ENCODE assay signal across 19 cellular contexts in genomic region chr1:11977625-11978024, GRCh38. TPM values are rescaled to one million over a fixed set of nuclear protein-coding genes. Genes with fewer than 3 reads are reported as not detected.
DNase-seq lines count a peak whose midpoint lies in the region; ATAC-seq and TF ChIP-seq lines count a peak whose summit lies in the region.
"Had no signal": no experiment of that assay in that cellular context is flagged by ENCODE, and none has a peak within 500 bp of the region (broad histone marks: within the 10 kb centered on the region; RNA-seq: fewer than 3 reads in every experiment).

No MANE protein-coding gene starts in this region.

- H3K9ac ChIP-seq in SK-N-SH, result no peak overlapping the region

- H3K9me3 ChIP-seq in CD4-positive, CD25-positive, alpha-beta regulatory T cell (ENCODE audit: control insufficient read depth in 2 of 2, low read length in 2 of 2), result no peaks in the 10 kb centered on the region
- H3K9me3 ChIP-seq in SK-N-SH, result no peaks in the 10 kb centered on the region
- H3K9me3 ChIP-seq: upper lobe of left lung had no signal

- peaks cover 7% of the 10 kb centered on the region for H3K36me3 ChIP-seq in CD4-positive, CD25-positive, alpha-beta regulatory T cell (ENCODE audit: control insufficient read depth, insufficient read depth, low read length)
- H3K36me3 ChIP-seq in SK-N-SH (replicated peaks in 1 of 2; ENCODE audit: control insufficient read depth in 1 of 2, insufficient read depth in 2 of 2, low read length in 1 of 2), result peaks cover 13 to 17% of the 10 kb centered on the region in 2 experiments

- H3K4me3 Mint-ChIP-seq in CD4-positive, CD25-positive, alpha-beta regulatory T cell, result peak overlapping the region; percentile 26 to 65 (median 54)
- H3K4me3 Mint-ChIP-seq: activated CD4-positive, alpha-beta T cell treated with anti-CD3 and anti-CD28 coated beads for 36 hours; activated CD8-positive, alpha-beta memory T cell treated with anti-CD3 and anti-CD28 coated beads, Interleukin-2, amount 10 ng/mL, durations not matched to agents 7 days and 5 days; stimulated activated naive CD8-positive, alpha-beta T cell treated with anti-CD3 and anti-CD28 coated beads, Interleukin-15, Interleukin-2, amounts not matched to agents 100 ng/mL and 50 ng/mL, for 24 hours had no signal

- CTCF ChIA-PET in AG04449 (lab: Yijun Ruan, JAX), result interaction anchor here (1.3 kb wide), 1 partner anchor 23 kb away, joined by 3 read pairs; no protein-coding TSS in a partner anchor
- CTCF ChIA-PET in SK-N-SH (lab: Yijun Ruan, JAX), result interaction anchor here (1.6 kb wide), 1 partner anchor 10 kb away, joined by 3 read pairs; no protein-coding TSS in a partner anchor

- ATAC-seq in CD4-positive, CD25-positive, alpha-beta regulatory T cell (ENCODE audit: low read depth in 2 of 2), result no peak
- ATAC-seq in GM18502 (IDR thresholded peaks at IDR 0.05; ENCODE audit: poor library complexity, unreplicated experiment) (no peak), GM19463 (IDR thresholded peaks at IDR 0.05; ENCODE audit: unreplicated experiment) (no peak)
- ATAC-seq: activated CD4-positive, alpha-beta T cell treated with anti-CD3 and anti-CD28 coated beads for 36 hours; activated CD8-positive, alpha-beta memory T cell treated with anti-CD3 and anti-CD28 coated beads, Interleukin-2, amount 10 ng/mL, durations not matched to agents 7 days and 5 days; left colon had no signal

- H3K9me2 ChIP-seq in SK-N-SH, result no peaks in the 10 kb centered on the region

- TF ChIP-seq RAD21 in SK-N-SH (IDR thresholded peaks at IDR 0.05; ENCODE audit: low read length), result peak; percentile 26; the same call in 1 of the 2 replicates

- H3K9me3 Mint-ChIP-seq in CD4-positive, CD25-positive, alpha-beta regulatory T cell, result peaks cover 0 to 2% (median 0%) of the 10 kb centered on the region in 7 donors
- H3K9me3 Mint-ChIP-seq: stimulated activated naive CD8-positive, alpha-beta T cell treated with anti-CD3 and anti-CD28 coated beads, Interleukin-15, Interleukin-2, amounts not matched to agents 100 ng/mL and 50 ng/mL, for 24 hours had no signal

- TF ChIP-seq EP300 in SK-N-SH (IDR thresholded peaks at IDR 0.05; ENCODE audit: borderline replicate concordance in 1 of 2, low read depth in 1 of 2, low read length in 1 of 2), result peak in 1 of 2 experiments; percentile 51; a peak in 3 of 4 replicates

- WGBS in SK-N-SH (ENCODE audit: low lambda C conversion rate), result 11% methylated on average over 3 of the region's 3 CpGs

- H3K4me1 Mint-ChIP-seq in CD4-positive, CD25-positive, alpha-beta regulatory T cell, result peaks cover 13 to 35% (median 20%) of the 10 kb centered on the region in 4 donors

- POLR2A ChIA-PET in AG04449 (lab: Yijun Ruan, JAX), result interaction anchor here (0.6 to 0.7 kb wide), 2 partner anchors 19 to 68 kb away, joined by 3 read pairs; no protein-coding TSS in a partner anchor
- POLR2A ChIA-PET in SK-N-SH (lab: Yijun Ruan, JAX), result interaction anchor here (1.3 kb wide), 1 partner anchor 69 kb away, joined by 4 read pairs; no protein-coding TSS in a partner anchor

- H3K27ac ChIP-seq in CD4-positive, CD25-positive, alpha-beta regulatory T cell (ENCODE audit: insufficient read depth, low read length, poor library complexity, severe bottlenecking), result no peak overlapping the region
- H3K27ac ChIP-seq in SK-N-SH (ENCODE audit: low read depth in 2 of 2, low read length in 1 of 2), result peak overlapping the region; percentile 40 to 79
- H3K27ac ChIP-seq: PC-9, upper lobe of left lung had no signal

- no peak for TF ChIP-seq CTCF in AG04449 (IDR thresholded peaks at IDR 0.05; ENCODE audit: insufficient read depth, low read length, missing control alignments)
- TF ChIP-seq CTCF in SK-N-SH (IDR thresholded peaks at IDR 0.05), result no peak

- H3K27me3 ChIP-seq in CD4-positive, CD25-positive, alpha-beta regulatory T cell (ENCODE audit: control insufficient read depth, insufficient read depth, low read length), result no peaks in the 10 kb centered on the region
- no peaks in the 10 kb centered on the region for H3K27me3 ChIP-seq in SK-N-SH (ENCODE audit: insufficient read depth)
- H3K27me3 ChIP-seq: upper lobe of left lung had no signal

- H3K27ac Mint-ChIP-seq in CD4-positive, CD25-positive, alpha-beta regulatory T cell, result peak overlapping the region in 1 of 3 donors; percentile 76
- H3K27ac Mint-ChIP-seq: activated CD4-positive, alpha-beta T cell treated with anti-CD3 and anti-CD28 coated beads for 36 hours; activated CD8-positive, alpha-beta memory T cell treated with anti-CD3 and anti-CD28 coated beads, Interleukin-2, amount 10 ng/mL, durations not matched to agents 7 days and 5 days; stimulated activated naive CD8-positive, alpha-beta T cell treated with anti-CD3 and anti-CD28 coated beads, Interleukin-15, Interleukin-2, amounts not matched to agents 100 ng/mL and 50 ng/mL, for 24 hours had no signal

- H3K36me3 Mint-ChIP-seq in CD4-positive, CD25-positive, alpha-beta regulatory T cell, result no peaks in the 10 kb centered on the region

- no peaks in the 10 kb centered on the region for H4K20me1 ChIP-seq in SK-N-SH (ENCODE audit: insufficient read depth)

- DNase-seq in AG04449 (ENCODE audit: low read depth, low spot score) (peak; percentile 28), SK-N-SH (peak; percentile 78), fibroblast of peridontal ligament (ENCODE audit: extremely low read depth) (peak; percentile 82), activated gamma-delta T cell treated with Interleukin-2 at 50 U/mL for 16 hours (no peak), HUDEP-2 (lab: John Stamatoyannopoulos, UW; ENCODE audit: unreplicated experiment in 76 of 76) (no peak)
- DNase-seq in CD4-positive, CD25-positive, alpha-beta regulatory T cell, result no peak
- DNase-seq: activated CD4-positive, alpha-beta T cell treated with anti-CD3 and anti-CD28 coated beads for 36 hours; activated CD8-positive, alpha-beta memory T cell treated with anti-CD3 and anti-CD28 coated beads, Interleukin-2, amount 10 ng/mL, durations not matched to agents 7 days and 5 days; anterior cingulate cortex; DMS 273 treated with DMSO at 0.1 percent for 48 hours; left colon; midbrain; NCI-H1436 treated with DMSO at 0.1 percent for 48 hours; NCI-H2171; PC-9; upper lobe of left lung had no signal

- H3K4me1 ChIP-seq in CD4-positive, CD25-positive, alpha-beta regulatory T cell (ENCODE audit: control insufficient read depth, insufficient read depth, low read length, poor library complexity, severe bottlenecking), result peaks cover 26% of the 10 kb centered on the region
- peaks cover 27 to 34% of the 10 kb centered on the region in 2 experiments; a peak in 2 of 4 replicates for H3K4me1 ChIP-seq in SK-N-SH (ENCODE audit: control insufficient read depth in 1 of 2, insufficient read depth in 2 of 2, low read depth in 1 of 2, low read length in 1 of 2)

- H2AFZ ChIP-seq in SK-N-SH (ENCODE audit: low read depth), result no peak overlapping the region
- H2AFZ ChIP-seq: PC-9 had no signal

- H3K4me3 ChIP-seq in AG04449 (ENCODE audit: low read depth, low read length) (no peak overlapping the region), SK-N-SH (ENCODE audit: low read depth in 2 of 2, low read length in 1 of 2) (no peak overlapping the region)
- H3K4me3 ChIP-seq in CD4-positive, CD25-positive, alpha-beta regulatory T cell (ENCODE audit: low read depth, low read length), result no peak overlapping the region
- H3K4me3 ChIP-seq: PC-9, upper lobe of left lung had no signal

- H3K4me2 ChIP-seq in SK-N-SH, result peak overlapping the region; percentile 61; the same call in 1 of the 2 replicates
- H3K4me2 ChIP-seq: PC-9 had no signal

- peaks cover 26% of the 10 kb centered on the region for H3F3A ChIP-seq in SK-N-SH (replicated peaks; ENCODE audit: insufficient read depth)

- no peaks in the 10 kb centered on the region for H3K27me3 Mint-ChIP-seq in CD4-positive, CD25-positive, alpha-beta regulatory T cell
- H3K27me3 Mint-ChIP-seq: activated CD4-positive, alpha-beta T cell treated with anti-CD3 and anti-CD28 coated beads for 36 hours; activated CD8-positive, alpha-beta memory T cell treated with anti-CD3 and anti-CD28 coated beads, Interleukin-2, amount 10 ng/mL, durations not matched to agents 7 days and 5 days; stimulated activated naive CD8-positive, alpha-beta T cell treated with anti-CD3 and anti-CD28 coated beads, Interleukin-15, Interleukin-2, amounts not matched to agents 100 ng/mL and 50 ng/mL, for 24 hours had no signal

- H3K79me2 ChIP-seq in SK-N-SH (ENCODE audit: insufficient read depth), result peaks cover 24% of the 10 kb centered on the region

TF ChIP-seq in SK-N-SH, 30 proteins besides CTCF, POLR2A, EP300 and RAD21 (continues in another document):
- TF ChIP-seq YY1 (IDR thresholded peaks at IDR 0.05; ENCODE audit: low read depth) (no peak), FOSL2 (IDR thresholded peaks at IDR 0.05; ENCODE audit: borderline replicate concordance, low read depth) (peak; percentile 20; the same call in 1 of the 2 replicates), SMC3 (IDR thresholded peaks at IDR 0.05; ENCODE audit: low read depth, low read length) (no peak)

RNA-seq across cellular contexts. Expression of gene MFN2, which starts 2.6 kb away (rescaled TPM):
- 39.1 TPM for total RNA-seq in CD4-positive, CD25-positive, alpha-beta regulatory T cell
- polyA plus RNA-seq in CD4-positive, CD25-positive, alpha-beta regulatory T cell, result 10 to 100 TPM; 30.0 to 38.1 (median 35.4) TPM
- polyA plus RNA-seq in SK-N-SH (2012; rRNA removed), result 43.2 and 46.1 TPM in 2 replicates
- 31.0 and 37.2 TPM in 2 replicates for polyA plus RNA-seq in SK-N-SH (2012; cell fraction: cytosol; rRNA removed)
- 56.3 and 62.9 TPM in 2 replicates for polyA plus RNA-seq in SK-N-SH (2012; cell fraction: nucleus; rRNA removed)

RNA-seq across cellular contexts. Expression of gene MIIP, which starts 41.7 kb away (rescaled TPM):
- total RNA-seq in CD4-positive, CD25-positive, alpha-beta regulatory T cell, result 49.1 TPM
- polyA plus RNA-seq in CD4-positive, CD25-positive, alpha-beta regulatory T cell, result 10 to 100 TPM; 31.9 to 45.1 (median 38.4) TPM
- polyA plus RNA-seq in SK-N-SH (2012; rRNA removed), result 24.0 and 25.6 TPM in 2 replicates
- 6.1 and 11.1 TPM in 2 replicates for polyA plus RNA-seq in SK-N-SH (2012; cell fraction: cytosol; rRNA removed)
- 128 and 148 TPM in 2 replicates for polyA plus RNA-seq in SK-N-SH (2012; cell fraction: nucleus; rRNA removed)

RNA-seq across cellular contexts. Expression of gene PLOD1, which starts 43.1 kb away (rescaled TPM):
- 2.9 TPM for total RNA-seq in CD4-positive, CD25-positive, alpha-beta regulatory T cell
- polyA plus RNA-seq in CD4-positive, CD25-positive, alpha-beta regulatory T cell, result 1 to 10 TPM; 2.2 to 6.6 (median 4.7) TPM
- polyA plus RNA-seq in SK-N-SH (2012; rRNA removed), result 204 and 257 TPM in 2 replicates
- 102 and 163 TPM in 2 replicates for polyA plus RNA-seq in SK-N-SH (2012; cell fraction: cytosol; rRNA removed)
- 216 and 265 TPM in 2 replicates for polyA plus RNA-seq in SK-N-SH (2012; cell fraction: nucleus; rRNA removed)

RNA-seq across cellular contexts. Expression of gene KIAA2013, which starts 51.4 kb away (rescaled TPM):
- total RNA-seq in CD4-positive, CD25-positive, alpha-beta regulatory T cell, result 24.1 TPM
- polyA plus RNA-seq in CD4-positive, CD25-positive, alpha-beta regulatory T cell, result 10 to 100 TPM; 33.6 to 69.2 (median 45.6) TPM
- 66.1 and 67.9 TPM in 2 replicates for polyA plus RNA-seq in SK-N-SH (2012; rRNA removed)
- 33.3 and 49.7 TPM in 2 replicates for polyA plus RNA-seq in SK-N-SH (2012; cell fraction: cytosol; rRNA removed)
- polyA plus RNA-seq in SK-N-SH (2012; cell fraction: nucleus; rRNA removed), result 44.1 and 55.1 TPM in 2 replicates

Comparison
In these comparisons a context has a peak if more than half of its experiments do, and no peak if none do; other contexts are left out.
1. DNase-seq: peak in AG04449 (single experiment), SK-N-SH (single experiment) and fibroblast of peridontal ligament (single experiment); none in CD4-positive, CD25-positive, alpha-beta regulatory T cell (0 of 3), activated gamma-delta T cell treated with Interleukin-2 at 50 U/mL for 16 hours (single experiment) and HUDEP-2 (0 of 76).
2. RNA of gene PLOD1, which starts 43.1 kb away (polyA plus RNA-seq): 102 to 265 TPM in SK-N-SH; 2.2 to 6.6 TPM in CD4-positive, CD25-positive, alpha-beta regulatory T cell; every median in the first group is over 10 times any median in the second.